Comparison of ENCODE assay signal across 11 cellular contexts in the genomic region with DNA sequence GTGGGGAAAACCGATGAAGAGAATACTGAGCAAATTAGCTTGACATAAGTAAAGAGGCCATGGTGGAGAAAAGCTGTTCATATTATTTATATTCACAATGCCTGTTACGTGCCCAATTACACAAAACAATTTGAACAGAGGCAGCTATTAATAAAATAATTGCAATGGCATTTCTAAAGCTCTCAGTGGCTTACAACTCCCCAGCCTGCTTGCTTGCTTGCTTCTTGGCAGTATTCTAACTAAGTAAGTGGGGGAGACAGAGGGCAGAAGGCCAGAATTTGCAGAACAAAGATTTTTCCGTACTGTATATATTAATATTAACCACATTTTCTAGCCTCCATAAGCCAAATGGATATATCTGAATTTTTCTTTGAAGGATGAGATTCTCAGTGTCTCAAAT.
"Had no signal": no experiment of that assay in that cellular context is flagged by ENCODE, and none has a peak within 500 bp of the region (broad histone marks: within the 10 kb centered on the region; RNA-seq: fewer than 3 reads in every experiment).

No MANE protein-coding gene starts in this region.

- H3K4me3 ChIP-seq: left ventricle myocardium inferior, right lobe of liver had no signal

- H3K9me3 ChIP-seq: left ventricle myocardium inferior, right lobe of liver had no signal

- H3K4me1 ChIP-seq: right lobe of liver had no signal

- H3K36me3 ChIP-seq: left ventricle myocardium inferior, right lobe of liver had no signal

- DNase-seq: activated CD4-positive, alpha-beta T cell treated with anti-CD3 and anti-CD28 coated beads, Interleukin-2, amount 10 ng/mL, durations not matched to agents 24 days and 14 days; activated naive CD4-positive, alpha-beta T cell treated with Interleukin-2 at 50 U/mL for 16 hours; dermis blood vessel endothelial cell; left ventricle myocardium inferior; right lobe of liver; stimulated activated CD4-positive, alpha-beta T cell treated with anti-CD3 and anti-CD28 coated beads, Interleukin-2, amount 100 ng/mL, for 48 hours; stimulated activated naive CD4-positive, alpha-beta T cell treated with Interleukin-2 at 50 U/mL for 16 hours had no signal

- H3K4me3 Mint-ChIP-seq: activated CD4-positive, alpha-beta T cell treated with anti-CD3 and anti-CD28 coated beads, Interleukin-2, amount 10 ng/mL, durations not matched to agents 24 days and 14 days; activated T-helper 1 cell treated with anti-CD3 and anti-CD28 coated beads, Interleukin-12 subunit alpha, Interleukin-12 subunit beta, Interleukin-2, Interleukin-4 antibody, amounts not matched to agents 30 ng/mL and 10 ng/mL and 1 ng/mL, durations not matched to agents 14 hours and 24 hours and 36 hours; central memory CD8-positive, alpha-beta T cell; type B pancreatic cell; WTC11 had no signal

- ATAC-seq: right lobe of liver had no signal

- H3K27me3 Mint-ChIP-seq: central memory CD8-positive, alpha-beta T cell; type B pancreatic cell had no signal

- H3K27ac Mint-ChIP-seq: activated CD4-positive, alpha-beta T cell treated with anti-CD3 and anti-CD28 coated beads, Interleukin-2, amount 10 ng/mL, durations not matched to agents 24 days and 14 days; activated T-helper 1 cell treated with anti-CD3 and anti-CD28 coated beads, Interleukin-12 subunit alpha, Interleukin-12 subunit beta, Interleukin-2, Interleukin-4 antibody, amounts not matched to agents 30 ng/mL and 10 ng/mL and 1 ng/mL, durations not matched to agents 14 hours and 24 hours and 36 hours; type B pancreatic cell; WTC11 had no signal

- H3K4me1 Mint-ChIP-seq: activated CD4-positive, alpha-beta T cell treated with anti-CD3 and anti-CD28 coated beads, Interleukin-2, amount 10 ng/mL, durations not matched to agents 24 days and 14 days; central memory CD8-positive, alpha-beta T cell had no signal

- H3K9me3 Mint-ChIP-seq: activated CD4-positive, alpha-beta T cell treated with anti-CD3 and anti-CD28 coated beads, Interleukin-2, amount 10 ng/mL, durations not matched to agents 24 days and 14 days; activated T-helper 1 cell treated with anti-CD3 and anti-CD28 coated beads, Interleukin-12 subunit alpha, Interleukin-12 subunit beta, Interleukin-2, Interleukin-4 antibody, amounts not matched to agents 30 ng/mL and 10 ng/mL and 1 ng/mL, durations not matched to agents 14 hours and 24 hours and 36 hours; central memory CD8-positive, alpha-beta T cell; type B pancreatic cell had no signal

- H3K27me3 ChIP-seq: right lobe of liver had no signal

- H3K27ac ChIP-seq: left ventricle myocardium inferior, right lobe of liver had no signal
